18 cellular contexts compared by ENCODE assay signal in the genomic region with DNA sequence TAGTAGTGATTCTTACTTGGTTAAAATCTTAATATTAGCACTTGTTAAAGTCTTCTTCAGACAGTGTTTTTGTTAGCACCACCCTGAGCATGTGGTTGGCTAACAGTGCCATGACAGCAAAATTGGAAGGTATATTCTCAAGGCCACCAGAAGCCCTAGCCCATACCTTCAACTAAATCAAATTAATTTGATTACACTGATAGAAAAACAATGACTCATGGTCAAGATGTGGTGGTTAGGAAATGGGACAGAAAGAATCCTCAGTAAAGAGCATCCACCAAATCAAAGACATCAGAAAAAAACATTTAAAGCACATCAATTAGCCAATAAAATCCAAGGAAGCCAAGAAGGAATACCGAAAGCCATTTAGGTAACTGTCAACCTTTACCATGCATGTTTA.
"Had no signal": no experiment of that assay in that cellular context is flagged by ENCODE, and none has a peak within 500 bp of the region (broad histone marks: within the 10 kb centered on the region; RNA-seq: fewer than 3 reads in every experiment).

No MANE protein-coding gene starts in this region.

- H3K4me1 ChIP-seq: colonic mucosa, right atrium auricular region, suprapubic skin had no signal

- DNase-seq: activated CD4-positive, alpha-beta T cell treated with anti-CD3 and anti-CD28 coated beads for 1 hour; activated CD4-positive, alpha-beta T cell treated with anti-CD3 and anti-CD28 coated beads, Interleukin-2, amount 50 U/mL, for 4 hours; activated naive CD4-positive, alpha-beta T cell treated with Interleukin-2 at 50 U/mL for 16 hours; colonic mucosa; hippocampal formation; kidney; left lung; mammary epithelial cell; mucosa of descending colon; nephron progenitor cell; stimulated activated CD4-positive, alpha-beta T cell treated with anti-CD3 and anti-CD28 coated beads, Interleukin-4, amount 100 ng/mL, for 1 hour; stimulated activated naive CD4-positive, alpha-beta T cell treated with Interleukin-2 at 50 U/mL for 16 hours; T-helper 1 cell; trophoblast cell had no signal

- H3K27me3 Mint-ChIP-seq: progenitor cell of endocrine pancreas had no signal

- H3K27ac Mint-ChIP-seq: nephron progenitor cell, progenitor cell of endocrine pancreas had no signal

- H3K4me3 ChIP-seq: colonic mucosa, esophagus muscularis mucosa, left lung, mucosa of descending colon, right atrium auricular region, suprapubic skin had no signal

- H3K9me3 ChIP-seq: colonic mucosa, esophagus muscularis mucosa, left lung, mucosa of descending colon, right atrium auricular region, suprapubic skin had no signal

- H3K27ac ChIP-seq: colonic mucosa, esophagus muscularis mucosa, left lung, right atrium auricular region, suprapubic skin had no signal

- H3K36me3 ChIP-seq: colonic mucosa, esophagus muscularis mucosa, left lung, right atrium auricular region, suprapubic skin had no signal

- ATAC-seq: left lung, mucosa of descending colon had no signal

- H3K4me3 Mint-ChIP-seq: nephron progenitor cell had no signal

- H3K27me3 ChIP-seq: colonic mucosa, esophagus muscularis mucosa, left lung, right atrium auricular region, suprapubic skin had no signal
